22 cellular contexts compared by ENCODE assay signal in genomic region chr13:43445651-43446050, GRCh38.
"Had no signal": no experiment of that assay in that cellular context is flagged by ENCODE, and none has a peak within 500 bp of the region (broad histone marks: within the 10 kb centered on the region; RNA-seq: fewer than 3 reads in every experiment).

No MANE protein-coding gene starts in this region.

- H3K4me3 ChIP-seq: colonic mucosa, esophagus muscularis mucosa, gastrocnemius medialis, left lung, prostate gland, skin epidermis, thoracic aorta, tibial nerve, upper lobe of left lung had no signal

- H3K9me3 ChIP-seq: colonic mucosa, esophagus muscularis mucosa, gastrocnemius medialis, left lung, prostate gland, thoracic aorta, tibial nerve, upper lobe of left lung had no signal

- H3K27ac ChIP-seq: colonic mucosa, esophagus muscularis mucosa, gastrocnemius medialis, left lung, prostate gland, skin epidermis, tibial nerve, upper lobe of left lung had no signal

- FAIRE-seq: endothelial cell of umbilical vein, kidney, urothelium cell line had no signal

- H3K4me1 ChIP-seq: colonic mucosa, gastrocnemius medialis, left lung, prostate gland, upper lobe of left lung had no signal

- H3K27me3 ChIP-seq: colonic mucosa, esophagus muscularis mucosa, gastrocnemius medialis, left lung, upper lobe of left lung had no signal

- DNase-seq: colonic mucosa; effector memory CD4-positive, alpha-beta T cell; foreskin fibroblast; gastrocnemius medialis; head of caudate nucleus; kidney; left cardiac atrium; left lung; midbrain; naive thymus-derived CD4-positive, alpha-beta T cell; nucleus accumbens; stimulated activated CD4-positive, alpha-beta T cell treated with anti-CD3 and anti-CD28 coated beads, Interleukin-15, amount 100 ng/mL, for 24 hours; stimulated activated CD4-positive, alpha-beta T cell treated with anti-CD3 and anti-CD28 coated beads, Interleukin-2, amount 100 ng/mL, for 48 hours; stimulated activated naive B cell treated with anti-CD40 and anti-IgM and Interleukin-4, amounts not matched to agents 10 μg/mL and 1 μg/mL and 100 μg/mL, for 72 hours; upper lobe of left lung had no signal

- H3K36me3 ChIP-seq: colonic mucosa, esophagus muscularis mucosa, gastrocnemius medialis, left lung, prostate gland, thoracic aorta, tibial nerve, upper lobe of left lung had no signal
